35 cellular contexts compared by ENCODE assay signal in the genomic region with DNA sequence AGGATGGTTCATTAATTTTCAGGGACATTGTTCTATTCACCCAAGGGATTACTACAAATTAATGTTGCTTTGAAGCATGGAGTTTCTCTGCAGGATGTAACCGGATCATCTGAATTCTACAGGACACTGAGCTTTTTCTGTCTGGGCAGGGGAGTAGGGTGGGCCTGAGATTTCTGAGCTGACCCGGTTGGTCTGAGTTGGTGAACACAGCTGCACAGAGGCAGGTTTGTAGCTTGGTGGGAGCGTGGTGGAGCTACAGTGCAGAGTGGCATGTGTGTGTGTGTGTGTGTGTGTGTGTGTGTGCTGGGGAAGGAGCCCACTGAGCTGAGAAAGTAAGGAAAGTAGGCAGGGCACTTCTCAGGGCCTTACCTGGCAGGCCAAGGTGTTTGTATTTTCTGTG.
"Had no signal": no experiment of that assay in that cellular context is flagged by ENCODE, and none has a peak within 500 bp of the region (broad histone marks: within the 10 kb centered on the region; RNA-seq: fewer than 3 reads in every experiment).

No MANE protein-coding gene starts in this region.

- H3K9me3 Mint-ChIP-seq: activated B cell treated with CpG ODN at 0.5 μM for 24 hours; activated CD4-positive, alpha-beta memory T cell treated with anti-CD3 and anti-CD28 coated beads for 36 hours; activated CD4-positive, alpha-beta T cell treated with anti-CD3 and anti-CD28 coated beads, Interleukin-2, amount 10 ng/mL, durations not matched to agents 24 days and 14 days; activated CD8-positive, alpha-beta T cell treated with anti-CD3 and anti-CD28 coated beads for 36 hours; activated naive CD4-positive, alpha-beta T cell treated with anti-CD3 and anti-CD28 coated beads for 36 hours; activated naive CD4-positive, alpha-beta T cell treated with anti-CD3 and anti-CD28 coated beads, Interleukin-2, amount 50 U/mL, for 72 hours; activated naive CD8-positive, alpha-beta T cell treated with anti-CD3 and anti-CD28 coated beads for 36 hours; activated T-cell treated with anti-CD3 and anti-CD28 coated beads, Interleukin-2, amount 50 U/mL, for 4 hours; activated T-cell treated with anti-CD3 and anti-CD28 coated beads, Interleukin-2, amount 50 U/mL, for 72 hours; activated T-helper 1 cell treated with anti-CD3 and anti-CD28 coated beads, Interleukin-12 subunit alpha, Interleukin-12 subunit beta, Interleukin-2, Interleukin-4 antibody, amounts not matched to agents 30 ng/mL and 10 ng/mL and 1 ng/mL, durations not matched to agents 14 hours and 24 hours and 36 hours; activated T-helper 17 cell treated with anti-CD3 and anti-CD28 coated beads, Interleukin-2, amount 50 U/mL, for 72 hours; T-helper 1 cell treated with Interleukin-12 subunit alpha and Interleukin-12 subunit beta and Interleukin-4 antibody, amounts not matched to agents 30 μg/mL and 1 μg/mL, for 36 hours; T-helper 2 cell treated with Interferon-gamma antibody and Interleukin-4, amounts not matched to agents 5 μg/mL and 100 μg/mL, for 36 hours had no signal

- ATAC-seq: activated T-cell treated with anti-CD3 and anti-CD28 coated beads, Interleukin-2, amount 50 U/mL, for 4 hours; body of pancreas had no signal

- H3K36me3 Mint-ChIP-seq: activated CD4-positive, alpha-beta memory T cell treated with anti-CD3 and anti-CD28 coated beads for 36 hours; activated naive CD4-positive, alpha-beta T cell treated with anti-CD3 and anti-CD28 coated beads, Interleukin-2, amount 50 U/mL, for 72 hours; activated naive CD8-positive, alpha-beta T cell treated with anti-CD3 and anti-CD28 coated beads for 36 hours had no signal

- H3K27me3 Mint-ChIP-seq: activated B cell treated with CpG ODN at 0.5 μM for 24 hours; activated CD4-positive, alpha-beta memory T cell treated with anti-CD3 and anti-CD28 coated beads for 36 hours; activated CD4-positive, alpha-beta T cell treated with anti-CD3 and anti-CD28 coated beads, Interleukin-2, amount 10 ng/mL, durations not matched to agents 24 days and 14 days; activated CD8-positive, alpha-beta T cell treated with anti-CD3 and anti-CD28 coated beads for 36 hours; activated naive CD8-positive, alpha-beta T cell treated with anti-CD3 and anti-CD28 coated beads for 36 hours; activated T-helper 17 cell treated with anti-CD3 and anti-CD28 coated beads, Interleukin-2, amount 50 U/mL, for 72 hours had no signal

- H3K27ac Mint-ChIP-seq: activated CD4-positive, alpha-beta memory T cell treated with anti-CD3 and anti-CD28 coated beads for 36 hours; activated CD4-positive, alpha-beta T cell treated with anti-CD3 and anti-CD28 coated beads, Interleukin-2, amount 10 ng/mL, durations not matched to agents 24 days and 14 days; activated CD8-positive, alpha-beta T cell treated with anti-CD3 and anti-CD28 coated beads for 36 hours; activated naive CD4-positive, alpha-beta T cell treated with anti-CD3 and anti-CD28 coated beads for 36 hours; activated naive CD8-positive, alpha-beta T cell treated with anti-CD3 and anti-CD28 coated beads for 36 hours; activated T-cell treated with anti-CD3 and anti-CD28 coated beads, Interleukin-2, amount 50 U/mL, for 72 hours; activated T-helper 1 cell treated with anti-CD3 and anti-CD28 coated beads, Interleukin-12 subunit alpha, Interleukin-12 subunit beta, Interleukin-2, Interleukin-4 antibody, amounts not matched to agents 30 ng/mL and 10 ng/mL and 1 ng/mL, durations not matched to agents 14 hours and 24 hours and 36 hours; activated T-helper 17 cell treated with anti-CD3 and anti-CD28 coated beads, Interleukin-2, amount 50 U/mL, for 72 hours; T-helper 1 cell treated with Interleukin-12 subunit alpha and Interleukin-12 subunit beta and Interleukin-4 antibody, amounts not matched to agents 30 μg/mL and 1 μg/mL, for 36 hours; T-helper 2 cell treated with Interferon-gamma antibody and Interleukin-4, amounts not matched to agents 5 μg/mL and 100 μg/mL, for 36 hours had no signal

- DNase-seq: activated B cell treated with CpG ODN at 0.5 μM for 24 hours; activated CD4-positive, alpha-beta memory T cell treated with anti-CD3 and anti-CD28 coated beads for 36 hours; activated CD4-positive, alpha-beta T cell treated with anti-CD3 and anti-CD28 coated beads for 4 hours; activated CD4-positive, alpha-beta T cell treated with anti-CD3 and anti-CD28 coated beads, Interleukin-2, amount 10 ng/mL, durations not matched to agents 24 days and 14 days; activated CD4-positive, alpha-beta T cell treated with anti-CD3 and anti-CD28 coated beads, Interleukin-2, amount 50 U/mL, for 1 hour; activated CD4-positive, alpha-beta T cell treated with anti-CD3 and anti-CD28 coated beads, Interleukin-2, amount 50 U/mL, for 4 hours; activated CD4-positive, CD25-positive, alpha-beta regulatory T cell treated with anti-CD3 and anti-CD28 coated beads, Interleukin-2, amount 50 U/mL, for 72 hours; activated CD8-positive, alpha-beta memory T cell treated with anti-CD3 and anti-CD28 coated beads, Interleukin-2, amount 50 U/mL, for 4 hours; activated CD8-positive, alpha-beta T cell treated with anti-CD3 and anti-CD28 coated beads for 36 hours; activated effector memory CD4-positive, alpha-beta T cell treated with anti-CD3 and anti-CD28 coated beads, Interleukin-2, amount 50 U/mL, for 16 hours; activated gamma-delta T cell treated with Interleukin-2 at 50 U/mL for 16 hours; activated naive CD4-positive, alpha-beta T cell; activated naive CD4-positive, alpha-beta T cell treated with anti-CD3 and anti-CD28 coated beads for 36 hours; activated naive CD4-positive, alpha-beta T cell treated with anti-CD3 and anti-CD28 coated beads, Interleukin-2, amount 50 U/mL, for 16 hours; activated naive CD8-positive, alpha-beta T cell treated with anti-CD3 and anti-CD28 coated beads for 36 hours; activated T-cell treated with anti-CD3 and anti-CD28 coated beads for 4 hours; activated T-cell treated with anti-CD3 and anti-CD28 coated beads, Interleukin-2, amount 50 U/mL, for 1 hour; activated T-cell treated with anti-CD3 and anti-CD28 coated beads, Interleukin-2, amount 50 U/mL, for 4 hours; activated T-cell treated with anti-CD3 and anti-CD28 coated beads, Interleukin-2, amount 50 U/mL, for 72 hours; adrenal gland; amniotic stem cell; aorta; body of pancreas; brain microvascular endothelial cell; central memory CD4-positive, alpha-beta T cell; T-helper 1 cell; T-helper 2 cell; T-helper 9 cell had no signal

- H3K4me3 Mint-ChIP-seq: activated B cell treated with CpG ODN at 0.5 μM for 24 hours; activated CD4-positive, alpha-beta memory T cell treated with anti-CD3 and anti-CD28 coated beads for 36 hours; activated CD4-positive, alpha-beta T cell treated with anti-CD3 and anti-CD28 coated beads, Interleukin-2, amount 10 ng/mL, durations not matched to agents 24 days and 14 days; activated CD8-positive, alpha-beta T cell treated with anti-CD3 and anti-CD28 coated beads for 36 hours; activated naive CD4-positive, alpha-beta T cell treated with anti-CD3 and anti-CD28 coated beads for 36 hours; activated naive CD8-positive, alpha-beta T cell treated with anti-CD3 and anti-CD28 coated beads for 36 hours; activated T-cell treated with anti-CD3 and anti-CD28 coated beads, Interleukin-2, amount 50 U/mL, for 4 hours; activated T-cell treated with anti-CD3 and anti-CD28 coated beads, Interleukin-2, amount 50 U/mL, for 72 hours; activated T-helper 1 cell treated with anti-CD3 and anti-CD28 coated beads, Interleukin-12 subunit alpha, Interleukin-12 subunit beta, Interleukin-2, Interleukin-4 antibody, amounts not matched to agents 30 ng/mL and 10 ng/mL and 1 ng/mL, durations not matched to agents 14 hours and 24 hours and 36 hours; activated T-helper 17 cell treated with anti-CD3 and anti-CD28 coated beads, Interleukin-2, amount 50 U/mL, for 72 hours; T-helper 1 cell treated with Interleukin-12 subunit alpha and Interleukin-12 subunit beta and Interleukin-4 antibody, amounts not matched to agents 30 μg/mL and 1 μg/mL, for 36 hours; T-helper 2 cell treated with Interferon-gamma antibody and Interleukin-4, amounts not matched to agents 5 μg/mL and 100 μg/mL, for 36 hours had no signal

- H3K4me3 ChIP-seq: adrenal gland, body of pancreas, breast epithelium had no signal

- H3K4me1 Mint-ChIP-seq: activated naive CD8-positive, alpha-beta T cell treated with anti-CD3 and anti-CD28 coated beads for 36 hours had no signal

- H3K27ac ChIP-seq: adrenal gland, body of pancreas, brain microvascular endothelial cell, breast epithelium, VCaP had no signal
